In the genomic region with DNA sequence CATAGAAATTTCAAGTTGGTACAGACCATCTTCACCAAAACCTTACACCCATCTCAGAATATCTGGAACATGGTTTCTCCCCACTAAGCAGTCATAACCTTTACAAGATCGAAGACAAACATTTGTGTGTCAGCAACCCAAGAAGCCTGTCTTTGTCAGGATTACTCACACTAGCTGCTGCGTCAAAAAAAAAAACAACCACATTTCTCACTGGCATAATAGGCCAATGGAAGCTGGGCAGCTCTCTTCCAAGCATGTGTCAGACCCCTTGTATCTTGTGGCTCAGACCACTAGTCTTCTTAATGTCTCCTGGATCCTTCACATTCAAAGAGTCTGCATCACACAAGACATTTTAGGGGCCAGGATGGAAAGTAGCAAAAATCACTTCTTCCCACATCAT, we compare ENCODE assay signal across 22 cellular contexts.
"Had no signal": no experiment of that assay in that cellular context is flagged by ENCODE, and none has a peak within 500 bp of the region (broad histone marks: within the 10 kb centered on the region; RNA-seq: fewer than 3 reads in every experiment).

No MANE protein-coding gene starts in this region.

- DNase-seq: activated CD4-positive, alpha-beta T cell treated with anti-CD3 and anti-CD28 coated beads for 48 hours; activated CD4-positive, alpha-beta T cell treated with anti-CD3 and anti-CD28 coated beads, Interleukin-2, amount 50 U/mL, for 4 hours; activated CD4-positive, CD25-positive, alpha-beta regulatory T cell treated with anti-CD3 and anti-CD28 coated beads, Interleukin-2, amount 50 U/mL, for 72 hours; activated CD8-positive, alpha-beta memory T cell treated with anti-CD3 and anti-CD28 coated beads, Interleukin-2, amount 10 ng/mL, durations not matched to agents 7 days and 5 days; activated effector memory CD4-positive, alpha-beta T cell treated with Interleukin-2 at 50 U/mL for 16 hours; activated naive CD4-positive, alpha-beta T cell; activated naive CD8-positive, alpha-beta T cell treated with anti-CD3 and anti-CD28 coated beads, Interleukin-2, amount 50 U/mL, for 24 hours; activated T-cell treated with anti-CD3 and anti-CD28 coated beads, Interleukin-2, amount 50 U/mL, for 24 hours; amygdala; central memory CD4-positive, alpha-beta T cell; IMR-90; MV-4-11; NCI-H1092 treated with DMSO at 0.1 percent for 48 hours; NCI-H1417 treated with DMSO at 0.1 percent for 48 hours; NCI-H1694; NCI-H2029; NCI-H345; NCI-H510A treated with DMSO at 0.1 percent for 48 hours; NCI-H69; Peyer's patch; SHP77 had no signal

- H3K27me3 ChIP-seq: Peyer's patch, SJSA1 had no signal

- H3K36me3 ChIP-seq: Peyer's patch, SJSA1 had no signal

- H3K9me3 ChIP-seq: Peyer's patch had no signal

- ATAC-seq: activated CD8-positive, alpha-beta memory T cell treated with anti-CD3 and anti-CD28 coated beads, Interleukin-2, amount 10 ng/mL, durations not matched to agents 7 days and 5 days; activated naive CD8-positive, alpha-beta T cell treated with anti-CD3 and anti-CD28 coated beads, Interleukin-2, amount 50 U/mL, for 24 hours had no signal

- H3K4me3 ChIP-seq: Peyer's patch, SJSA1 had no signal
